20 cellular contexts compared by ENCODE assay signal in genomic region chr16:12723681-12724080, GRCh38.
A peak's percentile ranks its signal among the peaks of the same experiment; 100 is the strongest.
DNase-seq lines count a peak whose midpoint lies in the region; ATAC-seq and TF ChIP-seq lines count a peak whose summit lies in the region.
"Had no signal": no experiment of that assay in that cellular context is flagged by ENCODE, and none has a peak within 500 bp of the region (broad histone marks: within the 10 kb centered on the region; RNA-seq: fewer than 3 reads in every experiment).

No MANE protein-coding gene starts in this region.

- no peak overlapping the region for H3K4me3 ChIP-seq in upper lobe of left lung
- H3K4me3 ChIP-seq: A549, SJSA1 had no signal

- H3K36me3 ChIP-seq in upper lobe of left lung, result peaks cover 0 to 3% (median 0%) of the 10 kb centered on the region in 4 donors
- H3K36me3 ChIP-seq: SJSA1 had no signal

- no peak overlapping the region for H3K27ac ChIP-seq in upper lobe of left lung
- H3K27ac ChIP-seq: A549, KMS-11, SJSA1 had no signal

- TF ChIP-seq POLR2A in upper lobe of left lung (IDR thresholded peaks at IDR 0.05), result no peak

- no peak for TF ChIP-seq EP300 in upper lobe of left lung (IDR thresholded peaks at IDR 0.05)

- H3K4me1 ChIP-seq in upper lobe of left lung, result no peaks in the 10 kb centered on the region
- H3K4me1 ChIP-seq: A549, SJSA1 had no signal

- DNase-seq in cardiac septum (ENCODE audit: low spot score), result peak; percentile 51
- no peak for DNase-seq in Right ventricle myocardium superior
- peak; percentile 21 for DNase-seq in SW480 (ENCODE audit: low spot score)
- DNase-seq in left lobe of liver (ENCODE audit: low spot score), result peak; percentile 23
- DNase-seq in upper lobe of left lung, result no peak
- no peak for DNase-seq in left cardiac atrium
- DNase-seq in ecto neural progenitor cell (ENCODE audit: low spot score), result no peak
- DNase-seq: DMS79, H7, IMR-90, NCI-H1417, NCI-H1694 treated with DMSO at 0.1 percent for 48 hours, NCI-H2081 treated with DMSO at 0.1 percent for 48 hours, NCI-H446, NCI-H526, OCI-M1 had no signal

- ATAC-seq in Right ventricle myocardium superior (ENCODE audit: poor library complexity), result no peak
- no peak for ATAC-seq in left lobe of liver
- ATAC-seq in upper lobe of left lung (ENCODE audit: low FRiP score in 2 of 2), result peak; percentile 10 to 20
- no peak for ATAC-seq in left cardiac atrium
- no peak for ATAC-seq in HG02763 (IDR thresholded peaks at IDR 0.05; ENCODE audit: unreplicated experiment)
- ATAC-seq: A549 had no signal

- no peaks in the 10 kb centered on the region for H3K27me3 ChIP-seq in upper lobe of left lung
- H3K27me3 ChIP-seq: SJSA1 had no signal

- H3K9me3 ChIP-seq in upper lobe of left lung, result no peaks in the 10 kb centered on the region
- H3K9me3 ChIP-seq: A549 had no signal

- no peak for TF ChIP-seq CTCF in upper lobe of left lung (IDR thresholded peaks at IDR 0.05)

- 62 to 76% methylated on average over 5 of the region's 5 CpGs for WGBS in upper lobe of left lung, 2 donors

- intact Hi-C loops in cardiac septum (cut with DNase I) (no loop called here), Right ventricle myocardium superior (cut with DNase I) (no loop called here), left cardiac atrium (cut with DNase I) (no loop called here)

Comparison
In these comparisons a context has a peak if more than half of its experiments do, and no peak if none do; other contexts are left out.
1. DNase-seq: peak in cardiac septum (single experiment), SW480 (single experiment) and left lobe of liver (single experiment); none in Right ventricle myocardium superior (single experiment), upper lobe of left lung (0 of 2), left cardiac atrium (single experiment) and ecto neural progenitor cell (single experiment).
2. ATAC-seq: peak in upper lobe of left lung (2 of 2); none in Right ventricle myocardium superior (single experiment), left lobe of liver (single experiment), left cardiac atrium (0 of 2) and HG02763 (single experiment).